Comparison of ENCODE assay signal across 16 cellular contexts in genomic region chr13:56400774-56401173, GRCh38.
DNase-seq lines count a peak whose midpoint lies in the region; ATAC-seq and TF ChIP-seq lines count a peak whose summit lies in the region.
"Had no signal": no experiment of that assay in that cellular context is flagged by ENCODE, and none has a peak within 500 bp of the region (broad histone marks: within the 10 kb centered on the region; RNA-seq: fewer than 3 reads in every experiment).

No MANE protein-coding gene starts in this region.

- no peak overlapping the region for H3K9ac ChIP-seq in OCI-LY3 (ENCODE audit: low read length)
- H3K9ac ChIP-seq: KMS-11 had no signal

- peaks cover 21% of the 10 kb centered on the region for H3K9me3 Mint-ChIP-seq in stimulated activated effector memory CD8-positive, alpha-beta T cell treated with anti-CD3 and anti-CD28 coated beads, Interleukin-12 subunit alpha, Interleukin-12 subunit beta, amount 100 ng/mL, for 72 hours
- H3K9me3 Mint-ChIP-seq in endothelial cell (ENCODE audit: unreplicated experiment) = no peaks in the 10 kb centered on the region

- H3K36me3 Mint-ChIP-seq in stimulated activated effector memory CD8-positive, alpha-beta T cell treated with anti-CD3 and anti-CD28 coated beads, Interleukin-12 subunit alpha, Interleukin-12 subunit beta, amount 100 ng/mL, for 72 hours = no peaks in the 10 kb centered on the region
- H3K36me3 Mint-ChIP-seq in endothelial cell (ENCODE audit: low read depth, unreplicated experiment) = no peaks in the 10 kb centered on the region

- H3K27ac ChIP-seq in OCI-LY3 (ENCODE audit: low read length) (no peak overlapping the region), lung (ENCODE audit: low read depth in 1 of 2, low read length in 1 of 2) (no peak overlapping the region)
- H3K27ac ChIP-seq: KMS-11 had no signal

- 76 to 88% methylated on average over 3 of the region's 3 CpGs for WGBS in lung, 2 donors

- no peaks in the 10 kb centered on the region for H4K20me1 ChIP-seq in OCI-LY3 (ENCODE audit: insufficient read depth, low read length)

- DNase-seq in Ammon's horn (ENCODE audit: low spot score) (peak; percentile 10), lung (ENCODE audit: low spot score) (no peak), GM10266 (ENCODE audit: extremely low spot score) (no peak), endothelial cell (ENCODE audit: low spot score) (no peak)
- DNase-seq in stimulated activated effector memory CD8-positive, alpha-beta T cell treated with anti-CD3 and anti-CD28 coated beads, Interleukin-12 subunit alpha, Interleukin-12 subunit beta, amount 100 ng/mL, for 72 hours (ENCODE audit: low spot score in 2 of 2) = no peak
- DNase-seq: ACHN; CD4-positive, alpha-beta T cell; DND-41; GF-D8; GOT3 had no signal

- peaks cover 2% of the 10 kb centered on the region for H3K27me3 Mint-ChIP-seq in endothelial cell (ENCODE audit: unreplicated experiment)
- H3K27me3 Mint-ChIP-seq: B cell; CD4-positive, alpha-beta T cell had no signal

- TF ChIP-seq CTCF in OCI-LY3 (IDR thresholded peaks at IDR 0.05; ENCODE audit: low read depth, low read length) (no peak), lung (IDR thresholded peaks at IDR 0.05; ENCODE audit: control extremely low read depth, extremely low read depth) (no peak), GM10266 (IDR thresholded peaks at IDR 0.05; ENCODE audit: control insufficient read depth, insufficient read depth, low read depth, missing control alignments) (no peak), endothelial cell (IDR thresholded peaks at IDR 0.05; ENCODE audit: unreplicated experiment) (no peak)

- H3K4me2 ChIP-seq in OCI-LY3 (ENCODE audit: low read length) = no peak overlapping the region
- H3K4me2 ChIP-seq: KMS-11 had no signal

- H3K4me3 ChIP-seq in OCI-LY3 (ENCODE audit: low read length) (no peak overlapping the region), lung (no peak overlapping the region)
- H3K4me3 ChIP-seq: HAP-1 had no signal

- no peaks in the 10 kb centered on the region for H3K79me2 ChIP-seq in OCI-LY3 (ENCODE audit: low read length)

- H3K4me1 Mint-ChIP-seq in stimulated activated effector memory CD8-positive, alpha-beta T cell treated with anti-CD3 and anti-CD28 coated beads, Interleukin-12 subunit alpha, Interleukin-12 subunit beta, amount 100 ng/mL, for 72 hours = no peaks in the 10 kb centered on the region
- H3K4me1 Mint-ChIP-seq in endothelial cell (ENCODE audit: unreplicated experiment) = no peaks in the 10 kb centered on the region
- H3K4me1 Mint-ChIP-seq: B cell had no signal

- H3K27me3 ChIP-seq in OCI-LY3 (ENCODE audit: low read depth, low read length) (no peaks in the 10 kb centered on the region), lung (ENCODE audit: control insufficient read depth, insufficient read depth) (no peaks in the 10 kb centered on the region)

- ATAC-seq in lung (ENCODE audit: insufficient read depth, low FRiP score) (peak; percentile 34), HG03457 (IDR thresholded peaks at IDR 0.05; ENCODE audit: unreplicated experiment) (no peak)
- ATAC-seq in stimulated activated effector memory CD8-positive, alpha-beta T cell treated with anti-CD3 and anti-CD28 coated beads, Interleukin-12 subunit alpha, Interleukin-12 subunit beta, amount 100 ng/mL, for 72 hours = peak; percentile 28
- ATAC-seq: HepG2 had no signal

- no peak overlapping the region for H3K27ac Mint-ChIP-seq in stimulated activated effector memory CD8-positive, alpha-beta T cell treated with anti-CD3 and anti-CD28 coated beads, Interleukin-12 subunit alpha, Interleukin-12 subunit beta, amount 100 ng/mL, for 72 hours
- H3K27ac Mint-ChIP-seq in endothelial cell (ENCODE audit: unreplicated experiment) = no peak overlapping the region
- H3K27ac Mint-ChIP-seq: B cell; CD4-positive, alpha-beta T cell had no signal

- H3K4me3 Mint-ChIP-seq in stimulated activated effector memory CD8-positive, alpha-beta T cell treated with anti-CD3 and anti-CD28 coated beads, Interleukin-12 subunit alpha, Interleukin-12 subunit beta, amount 100 ng/mL, for 72 hours = no peak overlapping the region
- H3K4me3 Mint-ChIP-seq in endothelial cell (ENCODE audit: unreplicated experiment) = no peak overlapping the region
- H3K4me3 Mint-ChIP-seq: B cell; CD4-positive, alpha-beta T cell had no signal

- peak overlapping the region; percentile 69 for H2AFZ ChIP-seq in OCI-LY3 (ENCODE audit: low read depth, low read length)

- H3K4me1 ChIP-seq in OCI-LY3 (ENCODE audit: low read length) (no peaks in the 10 kb centered on the region), lung (ENCODE audit: control insufficient read depth in 2 of 2, insufficient read depth in 2 of 2, low read length in 2 of 2) (no peaks in the 10 kb centered on the region)
- H3K4me1 ChIP-seq: HAP-1 had no signal

- H3K9me3 ChIP-seq in OCI-LY3 (ENCODE audit: insufficient read depth, low read length) = no peaks in the 10 kb centered on the region
- peaks cover 0 to 12% of the 10 kb centered on the region in 2 donors for H3K9me3 ChIP-seq in lung (ENCODE audit: control insufficient read depth in 2 of 2, insufficient read depth in 1 of 2, low read length in 1 of 2)
- H3K9me3 ChIP-seq: HAP-1 had no signal

- H3K36me3 ChIP-seq in OCI-LY3 (replicated peaks; ENCODE audit: low read depth, low read length) (no peaks in the 10 kb centered on the region), lung (ENCODE audit: control insufficient read depth in 2 of 2, insufficient read depth in 2 of 2, low read length in 2 of 2) (no peaks in the 10 kb centered on the region)
- H3K36me3 ChIP-seq: HAP-1 had no signal
